Comparison of ENCODE assay signal across 8 cellular contexts in genomic region chr3:48301020-48301813, GRCh38. TPM values are rescaled to one million over a fixed set of nuclear protein-coding genes. Genes with fewer than 3 reads are reported as not detected.
A peak's percentile ranks its signal among the peaks of the same experiment; 100 is the strongest.
DNase-seq lines count a peak whose midpoint lies in the region; ATAC-seq and TF ChIP-seq lines count a peak whose summit lies in the region.

NME6 (minus strand) TSS chr3:48301367.

- peak within 1 kb of the TSS; percentile 98 for H3K27ac Mint-ChIP-seq in T-helper 1 cell treated with Interleukin-12 subunit alpha and Interleukin-12 subunit beta and Interleukin-4 antibody, amounts not matched to agents 30 μg/mL and 1 μg/mL, for 36 hours
- peak within 1 kb of the TSS; percentile 99 for H3K27ac Mint-ChIP-seq in progenitor cell of endocrine pancreas

- ATAC-seq in HG02870 (IDR thresholded peaks at IDR 0.05; ENCODE audit: unreplicated experiment) (peak; percentile 59), left cardiac atrium (peak; percentile 97 to 98), upper lobe of right lung (peak; percentile 99)

- TF ChIP-seq CTCF in GM12865 (IDR thresholded peaks at IDR 0.05; ENCODE audit: insufficient read depth, low read depth, low read length, missing control alignments) (no peak), progenitor cell of endocrine pancreas (IDR thresholded peaks at IDR 0.05; ENCODE audit: unreplicated experiment) (no peak), upper lobe of right lung (IDR thresholded peaks at IDR 0.05) (peak; percentile 11)

- H3K4me1 Mint-ChIP-seq in T-helper 1 cell treated with Interleukin-12 subunit alpha and Interleukin-12 subunit beta and Interleukin-4 antibody, amounts not matched to agents 30 μg/mL and 1 μg/mL, for 36 hours (ENCODE audit: low read depth), result peaks cover 28% of the 10 kb centered on the region
- H3K4me1 Mint-ChIP-seq in progenitor cell of endocrine pancreas (ENCODE audit: low read depth), result peaks cover 18% of the 10 kb centered on the region

- intact Hi-C loops in left cardiac atrium (cut with DNase I) (no loop called here), upper lobe of right lung (cut with DNase I) (no loop called here)

- H3K36me3 Mint-ChIP-seq in T-helper 1 cell treated with Interleukin-12 subunit alpha and Interleukin-12 subunit beta and Interleukin-4 antibody, amounts not matched to agents 30 μg/mL and 1 μg/mL, for 36 hours (ENCODE audit: low read depth), result peaks cover 19% of the 10 kb centered on the region
- peaks cover 10% of the 10 kb centered on the region for H3K36me3 Mint-ChIP-seq in progenitor cell of endocrine pancreas (ENCODE audit: insufficient read depth)

- H3K27me3 ChIP-seq in upper lobe of right lung, result no peaks in the 10 kb centered on the region

- H3K4me1 ChIP-seq in upper lobe of right lung, result peaks cover 22% of the 10 kb centered on the region

- H3K27ac ChIP-seq in upper lobe of right lung, result peak within 1 kb of the TSS; percentile 98

- H3K27me3 Mint-ChIP-seq in T-helper 1 cell treated with Interleukin-12 subunit alpha and Interleukin-12 subunit beta and Interleukin-4 antibody, amounts not matched to agents 30 μg/mL and 1 μg/mL, for 36 hours (ENCODE audit: low read depth), result peaks cover 14% of the 10 kb centered on the region
- H3K27me3 Mint-ChIP-seq in progenitor cell of endocrine pancreas, result peaks cover 14% of the 10 kb centered on the region

- DNase-seq in GM12865 (ENCODE audit: low read depth) (peak; percentile 96), NCI-H1694 treated with DMSO at 0.1 percent for 48 hours (lab: John Stamatoyannopoulos, UW) (peak; percentile 32), amniotic stem cell (lab: John Stamatoyannopoulos, UW) (peak; percentile 56), left cardiac atrium (peak; percentile 94), progenitor cell of endocrine pancreas (ENCODE audit: low spot score, unreplicated experiment) (peak; percentile 90), upper lobe of right lung (peak; percentile 97)

- peak within 1 kb of the TSS; percentile 90 for H3K4me3 Mint-ChIP-seq in T-helper 1 cell treated with Interleukin-12 subunit alpha and Interleukin-12 subunit beta and Interleukin-4 antibody, amounts not matched to agents 30 μg/mL and 1 μg/mL, for 36 hours
- peak within 1 kb of the TSS; percentile 96 for H3K4me3 Mint-ChIP-seq in progenitor cell of endocrine pancreas (ENCODE audit: low read depth)

- H3K9me3 ChIP-seq in upper lobe of right lung, result no peaks in the 10 kb centered on the region

- H3K4me3 ChIP-seq in GM12865 (ENCODE audit: low read depth, low read length) (peak within 1 kb of the TSS; percentile 56), upper lobe of right lung (peak within 1 kb of the TSS; percentile 71)

- no peaks in the 10 kb centered on the region for H3K9me3 Mint-ChIP-seq in T-helper 1 cell treated with Interleukin-12 subunit alpha and Interleukin-12 subunit beta and Interleukin-4 antibody, amounts not matched to agents 30 μg/mL and 1 μg/mL, for 36 hours
- peaks cover 4% of the 10 kb centered on the region for H3K9me3 Mint-ChIP-seq in progenitor cell of endocrine pancreas (ENCODE audit: low read depth)

- H3K36me3 ChIP-seq in upper lobe of right lung, result peaks cover 11% of the 10 kb centered on the region

RNA-seq across cellular contexts. Expression of gene NME6, which starts in this region (rescaled TPM):
- total RNA-seq in left cardiac atrium, result 10 to 100 TPM; 19.0 to 20.0 TPM
- total RNA-seq in progenitor cell of endocrine pancreas, result 34.8 and 35.5 TPM in 2 replicates
- total RNA-seq in upper lobe of right lung, result 29.5 TPM

Comparison
In these comparisons a context has a peak if more than half of its experiments do, and no peak if none do; other contexts are left out.
1. Peak in every context shown above with its lines: DNase-seq, ATAC-seq, H3K4me3 ChIP-seq and H3K27ac ChIP-seq.
2. DNase-seq: peak in every context shown above with its lines; median percentile 97 in upper lobe of right lung; 96 in GM12865; 94 in left cardiac atrium; 90 in progenitor cell of endocrine pancreas; 56 in amniotic stem cell; 32 in NCI-H1694 treated with DMSO at 0.1 percent for 48 hours.